ENCODE assay signal across 36 cellular contexts in the genomic region with DNA sequence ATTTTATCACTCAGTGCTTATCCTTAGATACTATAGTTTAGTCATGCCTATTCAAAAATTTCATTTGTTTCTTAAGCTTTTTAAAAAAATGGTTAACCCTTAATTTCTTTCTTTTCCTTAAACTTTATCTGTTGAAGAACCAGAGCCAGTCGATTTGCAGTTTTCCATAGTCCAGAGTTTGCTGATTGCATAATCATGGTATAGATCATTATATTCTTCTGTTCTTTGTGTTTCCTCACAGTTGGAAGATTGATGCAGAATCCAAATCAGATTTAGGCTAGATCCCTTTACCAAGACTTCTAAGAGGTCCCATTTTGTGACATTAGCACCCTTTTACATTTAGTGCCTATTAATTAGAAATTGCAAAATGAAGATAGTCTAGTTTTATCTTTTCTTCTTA. TPM values are rescaled to one million over a fixed set of nuclear protein-coding genes. Genes with fewer than 3 reads are reported as not detected.
"Had no signal": no experiment of that assay in that cellular context is flagged by ENCODE, and none has a peak within 500 bp of the region (broad histone marks: within the 10 kb centered on the region; RNA-seq: fewer than 3 reads in every experiment).

No MANE protein-coding gene starts in this region.

- H3K27me3 Mint-ChIP-seq: activated CD4-positive, alpha-beta memory T cell treated with anti-CD3 and anti-CD28 coated beads, Interleukin-2, amount 10 ng/mL, durations not matched to agents 7 days and 5 days; activated CD8-positive, alpha-beta memory T cell treated with anti-CD3 and anti-CD28 coated beads, Interleukin-2, amount 10 ng/mL, durations not matched to agents 7 days and 5 days; activated naive CD8-positive, alpha-beta T cell treated with anti-CD3 and anti-CD28 coated beads for 36 hours; activated T-helper 17 cell treated with anti-CD3 and anti-CD28 coated beads, Interleukin-2, amount 50 U/mL, for 72 hours had no signal

- H3K27me3 ChIP-seq: ascending aorta, cardiac muscle cell, SJCRH30 had no signal

- H3K36me3 ChIP-seq: ascending aorta, cardiac muscle cell had no signal

- DNase-seq: activated CD4-positive, alpha-beta memory T cell treated with anti-CD3 and anti-CD28 coated beads, Interleukin-2, amount 10 ng/mL, durations not matched to agents 7 days and 5 days; activated CD4-positive, alpha-beta T cell treated with anti-CD3 and anti-CD28 coated beads for 1 hour; activated CD4-positive, alpha-beta T cell treated with anti-CD3 and anti-CD28 coated beads for 48 hours; activated CD4-positive, CD25-positive, alpha-beta regulatory T cell; activated CD8-positive, alpha-beta memory T cell treated with anti-CD3 and anti-CD28 coated beads for 24 hours; activated CD8-positive, alpha-beta memory T cell treated with anti-CD3 and anti-CD28 coated beads, Interleukin-2, amount 10 ng/mL, durations not matched to agents 7 days and 5 days; activated CD8-positive, alpha-beta memory T cell treated with anti-CD3 and anti-CD28 coated beads, Interleukin-2, amount 50 U/mL, for 48 hours; activated effector memory CD4-positive, alpha-beta T cell treated with anti-CD3 and anti-CD28 coated beads, Interleukin-2, amount 50 U/mL, for 16 hours; activated naive CD4-positive, alpha-beta T cell; activated naive CD4-positive, alpha-beta T cell treated with anti-CD3 and anti-CD28 coated beads, Interleukin-2, amount 50 U/mL, for 16 hours; activated naive CD8-positive, alpha-beta T cell treated with anti-CD3 and anti-CD28 coated beads for 36 hours; activated T-cell treated with anti-CD3 and anti-CD28 coated beads, Interleukin-2, amount 50 U/mL, for 72 hours; amniotic stem cell; KG1; MM.1S; MV-4-11; NCI-H1092; NCI-H1436 treated with DMSO at 0.1 percent for 48 hours; NCI-H1694 treated with DMSO at 0.1 percent for 48 hours; NCI-H2029; NCI-H345; NCI-H524 treated with DMSO at 0.1 percent for 48 hours; SHP77; SJCRH30; T1000; WERI-Rb-1 had no signal

- ATAC-seq: activated CD8-positive, alpha-beta memory T cell treated with anti-CD3 and anti-CD28 coated beads, Interleukin-2, amount 10 ng/mL, durations not matched to agents 7 days and 5 days; activated T-cell treated with anti-CD3 and anti-CD28 coated beads, Interleukin-2, amount 50 U/mL, for 72 hours; activated T-helper 17 cell treated with anti-CD3 and anti-CD28 coated beads, Interleukin-2, amount 50 U/mL, for 72 hours; Panc1 had no signal

- H3K9me3 ChIP-seq: ascending aorta, SJCRH30 had no signal

- H3K4me1 ChIP-seq: ascending aorta, SJCRH30 had no signal

- H3K27ac ChIP-seq: ascending aorta, cardiac muscle cell, SJCRH30, SK-N-MC, WERI-Rb-1 had no signal

- H3K4me3 Mint-ChIP-seq: activated CD4-positive, alpha-beta memory T cell treated with anti-CD3 and anti-CD28 coated beads, Interleukin-2, amount 10 ng/mL, durations not matched to agents 7 days and 5 days; activated CD8-positive, alpha-beta memory T cell treated with anti-CD3 and anti-CD28 coated beads, Interleukin-2, amount 10 ng/mL, durations not matched to agents 7 days and 5 days; activated naive CD8-positive, alpha-beta T cell treated with anti-CD3 and anti-CD28 coated beads for 36 hours; activated T-cell treated with anti-CD3 and anti-CD28 coated beads, Interleukin-2, amount 50 U/mL, for 72 hours; activated T-helper 17 cell treated with anti-CD3 and anti-CD28 coated beads, Interleukin-2, amount 50 U/mL, for 72 hours had no signal

- H3K9me3 Mint-ChIP-seq: activated CD4-positive, alpha-beta memory T cell treated with anti-CD3 and anti-CD28 coated beads, Interleukin-2, amount 10 ng/mL, durations not matched to agents 7 days and 5 days; activated naive CD8-positive, alpha-beta T cell treated with anti-CD3 and anti-CD28 coated beads for 36 hours; activated T-cell treated with anti-CD3 and anti-CD28 coated beads, Interleukin-2, amount 50 U/mL, for 72 hours; activated T-helper 17 cell treated with anti-CD3 and anti-CD28 coated beads, Interleukin-2, amount 50 U/mL, for 72 hours had no signal

- H3K4me3 ChIP-seq: ascending aorta, cardiac muscle cell, SJCRH30, SK-N-MC had no signal

RNA-seq across cellular contexts. Expression of gene TAL2, which starts 50.0 kb away (rescaled TPM):
- total RNA-seq: activated CD4-positive, alpha-beta memory T cell treated with anti-CD3 and anti-CD28 coated beads, Interleukin-2, amount 10 ng/mL, durations not matched to agents 7 days and 5 days; activated naive CD8-positive, alpha-beta T cell treated with anti-CD3 and anti-CD28 coated beads for 36 hours; activated T-cell treated with anti-CD3 and anti-CD28 coated beads, Interleukin-2, amount 50 U/mL, for 72 hours; activated T-helper 17 cell treated with anti-CD3 and anti-CD28 coated beads, Interleukin-2, amount 50 U/mL, for 72 hours; ascending aorta; cardiac muscle cell; LHCN-M2; NCI-H460; RPMI7951; SJCRH30; T-helper 1 cell treated with Interleukin-12 subunit alpha and Interleukin-12 subunit beta and Interleukin-4 antibody, amounts not matched to agents 30 ng/mL and 1 ng/mL, for 36 hours; T-helper 2 cell treated with Interferon-gamma antibody and Interleukin-4, amounts not matched to agents 100 ng/mL and 5 ng/mL, for 36 hours had no signal
